Comparison of ENCODE assay signal across 30 cellular contexts in genomic region chr9:83144492-83144891, GRCh38.
"Had no signal": no experiment of that assay in that cellular context is flagged by ENCODE, and none has a peak within 500 bp of the region (broad histone marks: within the 10 kb centered on the region; RNA-seq: fewer than 3 reads in every experiment).

No MANE protein-coding gene starts in this region.

- H3K4me1 Mint-ChIP-seq: endodermal cell; naive thymus-derived CD8-positive, alpha-beta T cell; stimulated activated naive CD8-positive, alpha-beta T cell treated with anti-CD3 and anti-CD28 coated beads, Interleukin-15, amount 100 ng/mL, for 72 hours had no signal

- H3K27me3 Mint-ChIP-seq: dendritic cell treated with granulocyte-macrophage colony-stimulating factor and Interleukin-4, amounts not matched to agents 40 ng/mL and 50 ng/mL, for 4 days had no signal

- ATAC-seq: esophagus mucosa; foreskin keratinocyte; gastroesophageal sphincter; heart left ventricle; left lung; naive thymus-derived CD8-positive, alpha-beta T cell; sciatic nerve; stimulated activated naive CD8-positive, alpha-beta T cell treated with anti-CD3 and anti-CD28 coated beads, Interleukin-15, amount 100 ng/mL, for 72 hours had no signal

- H3K9me3 ChIP-seq: colonic mucosa, prostate gland, uterus had no signal

- H3K4me3 ChIP-seq: colonic mucosa, gastroesophageal sphincter, heart left ventricle, hepatocyte, left lung, prostate gland, right atrium auricular region, smooth muscle cell, tibial artery, upper lobe of left lung, uterus had no signal

- H3K27ac Mint-ChIP-seq: dendritic cell treated with granulocyte-macrophage colony-stimulating factor and Interleukin-4, amounts not matched to agents 40 ng/mL and 50 ng/mL, for 4 days; endodermal cell; naive thymus-derived CD8-positive, alpha-beta T cell; nephron progenitor cell; stimulated activated naive CD8-positive, alpha-beta T cell treated with anti-CD3 and anti-CD28 coated beads, Interleukin-15, amount 100 ng/mL, for 72 hours had no signal

- H3K36me3 ChIP-seq: colonic mucosa, gastroesophageal sphincter, heart left ventricle, left lung, prostate gland, right atrium auricular region, tibial artery, upper lobe of left lung, uterus had no signal

- DNase-seq: colonic mucosa; effector CD8-positive, alpha-beta T cell; endodermal cell; foreskin keratinocyte; heart left ventricle; kidney; left lung; mesendoderm; midbrain; naive thymus-derived CD8-positive, alpha-beta T cell; nephron progenitor cell; nucleus accumbens; stimulated activated CD4-positive, alpha-beta T cell treated with anti-CD3 and anti-CD28 coated beads, Interleukin-12 subunit alpha, Interleukin-12 subunit beta, amount 100 ng/mL, for 4 hours; stimulated activated CD4-positive, alpha-beta T cell treated with anti-CD3 and anti-CD28 coated beads, Interleukin-1b, Interleukin-23, amount 100 ng/mL, for 48 hours; stimulated activated CD4-positive, alpha-beta T cell treated with anti-CD3 and anti-CD28 coated beads, Interleukin-4, amount 100 ng/mL, for 1 hour; stimulated activated CD8-positive, alpha-beta memory T cell treated with anti-CD3 and anti-CD28 coated beads, Interleukin-4, amount 100 ng/mL, for 48 hours; stimulated activated naive CD4-positive, alpha-beta T cell; stimulated activated naive CD8-positive, alpha-beta T cell treated with anti-CD3 and anti-CD28 coated beads, Interleukin-15, amount 100 ng/mL, for 72 hours; tibial artery; upper lobe of left lung; uterus had no signal

- H3K4me2 ChIP-seq: hepatocyte, smooth muscle cell had no signal

- H3K4me3 Mint-ChIP-seq: dendritic cell treated with granulocyte-macrophage colony-stimulating factor and Interleukin-4, amounts not matched to agents 40 ng/mL and 50 ng/mL, for 4 days; endodermal cell; naive thymus-derived CD8-positive, alpha-beta T cell; nephron progenitor cell; stimulated activated naive CD8-positive, alpha-beta T cell treated with anti-CD3 and anti-CD28 coated beads, Interleukin-15, amount 100 ng/mL, for 72 hours had no signal

- H3K79me2 ChIP-seq: hepatocyte had no signal

- H3K27ac ChIP-seq: colonic mucosa, epithelial cell of prostate, foreskin keratinocyte, gastroesophageal sphincter, heart left ventricle, hepatocyte, left lung, prostate gland, right atrium auricular region, tibial artery, upper lobe of left lung, uterus had no signal

- H2AFZ ChIP-seq: hepatocyte had no signal

- H3K27me3 ChIP-seq: colonic mucosa, foreskin keratinocyte, gastroesophageal sphincter, heart left ventricle, hepatocyte, left lung, right atrium auricular region, tibial artery, upper lobe of left lung, uterus had no signal

- H3K4me1 ChIP-seq: colonic mucosa, foreskin keratinocyte, gastroesophageal sphincter, heart left ventricle, left lung, prostate gland, right atrium auricular region, tibial artery, upper lobe of left lung, uterus had no signal
